In genomic region chr9:134419684-134420076, GRCh38 we compare ENCODE assay signal across 8 cellular contexts.
DNase-seq lines count a peak whose midpoint lies in the region; ATAC-seq, FAIRE-seq and TF ChIP-seq lines count a peak whose summit lies in the region.

No MANE protein-coding gene starts in this region.

- H3K79me2 ChIP-seq in HCT116 (ENCODE audit: insufficient read depth, low read length) = no peaks in the 10 kb centered on the region

- ATAC-seq in HCT116 (peak; percentile 86), lower lobe of right lung (no peak), omental fat pad (ENCODE audit: low FRiP score) (no peak)

- no peak; the same call in 1 of the 2 replicates for TF ChIP-seq RAD21 in HCT116 (IDR thresholded peaks at IDR 0.05; ENCODE audit: low read depth)

- FAIRE-seq in kidney (lab: Jason Lieb, UNC) = no peak

- TF ChIP-seq CTCF in HCT116 (IDR thresholded peaks at IDR 0.05 in 2 of 3, conservative IDR thresholded peaks at IDR 0.05 in 1 of 3; ENCODE audit: borderline replicate concordance in 1 of 3, insufficient read depth in 1 of 3, low read depth in 2 of 3, low read length in 2 of 3) = peak in 2 of 3 experiments; percentile 54 to 58; a peak in 4 of 6 replicates
- TF ChIP-seq CTCF in VCaP (conservative IDR thresholded peaks at IDR 0.05) = peak; percentile 64
- peak; percentile 7 for TF ChIP-seq CTCF in kidney (IDR thresholded peaks at IDR 0.05; ENCODE audit: borderline replicate concordance, extremely low read depth, insufficient read depth)
- no peak for TF ChIP-seq CTCF in lower lobe of right lung (IDR thresholded peaks at IDR 0.05)
- no peak for TF ChIP-seq CTCF in omental fat pad (IDR thresholded peaks at IDR 0.05)

- no TSS peak for BruUV-seq in HCT116 (replicated peaks; lab: Mats Ljungman, UMichigan)

- H3K4me1 ChIP-seq in HCT116 (ENCODE audit: control insufficient read depth in 1 of 2, insufficient read depth in 2 of 2, low read length in 2 of 2) (peaks cover 4 to 5% of the 10 kb centered on the region in 2 experiments), kidney (ENCODE audit: control insufficient read depth in 1 of 2, insufficient read depth in 1 of 2, low read depth in 1 of 2, low read length in 2 of 2) (peaks cover 5 to 23% of the 10 kb centered on the region in 2 donors), lower lobe of right lung (peaks cover 13% of the 10 kb centered on the region)

- H3K27me3 ChIP-seq in HCT116 (ENCODE audit: insufficient read depth, low read length) (no peaks in the 10 kb centered on the region), lower lobe of right lung (ENCODE audit: low read depth) (no peaks in the 10 kb centered on the region)

- H3K4me2 ChIP-seq in HCT116 (ENCODE audit: low read length) = no peak overlapping the region

- H3K27ac ChIP-seq in HCT116 (ENCODE audit: low read depth, low read length) = no peak overlapping the region
- peak overlapping the region; percentile 7; the same call in 1 of the 2 replicates for H3K27ac ChIP-seq in VCaP
- H3K27ac ChIP-seq in kidney (ENCODE audit: low read depth in 2 of 2, low read length in 2 of 2) = no peak overlapping the region
- H3K27ac ChIP-seq in lower lobe of right lung = no peak overlapping the region

- POLR2A ChIA-PET in HCT116 (lab: Charles Lee) = no interaction called here

- RAD21 ChIA-PET in HCT116 (lab: Charles Lee; ENCODE audit: low non-redundant PET in 1 of 2, low total read pairs in 2 of 2, uncharacterized antibody in 2 of 2, unreplicated experiment in 2 of 2) = no interaction called here

- no peak overlapping the region for H3K9ac ChIP-seq in HCT116 (ENCODE audit: low read length)
- H3K9ac ChIP-seq in kidney (ENCODE audit: low read length in 2 of 2) = no peak overlapping the region

- CTCF ChIA-PET in HCT116 (lab: Charles Lee) = no interaction called here

- no peaks in the 10 kb centered on the region for H4K20me1 ChIP-seq in HCT116 (ENCODE audit: insufficient read depth)

- H3K9me2 ChIP-seq in HCT116 (ENCODE audit: insufficient read depth) = no peaks in the 10 kb centered on the region

- peaks cover 0 to 2% of the 10 kb centered on the region in 2 experiments; a peak in 1 of 4 replicates for H3K36me3 ChIP-seq in HCT116 (ENCODE audit: control insufficient read depth in 1 of 2, insufficient read depth in 2 of 2, low read length in 2 of 2)
- peaks cover 3 to 24% of the 10 kb centered on the region in 2 donors for H3K36me3 ChIP-seq in kidney (ENCODE audit: control insufficient read depth in 1 of 2, insufficient read depth in 2 of 2, low read length in 2 of 2)
- peaks cover 77% of the 10 kb centered on the region for H3K36me3 ChIP-seq in lower lobe of right lung

- DNase-seq in COLO668 (lab: John Stamatoyannopoulos, UW; ENCODE audit: unreplicated experiment) = peak; percentile 10
- DNase-seq in HCT116 (ENCODE audit: low read depth, low spot score) = no peak
- no peak for DNase-seq in kidney
- DNase-seq in lower lobe of right lung = no peak
- DNase-seq in amygdala (lab: John Stamatoyannopoulos, UW) = no peak
- DNase-seq in activated naive CD4-positive, alpha-beta T cell treated with Interleukin-2 at 50 U/mL for 16 hours = no peak
- no peak for DNase-seq in omental fat pad (ENCODE audit: low spot score)

- no peak for TF ChIP-seq POLR2A in HCT116 (IDR thresholded peaks at IDR 0.05; ENCODE audit: borderline replicate concordance, extremely low read depth, insufficient read depth, insufficient read length)

- no peak overlapping the region for H3K4me3 ChIP-seq in HCT116 (replicated peaks in 1 of 2; ENCODE audit: low read depth in 1 of 2, low read length in 2 of 2)
- H3K4me3 ChIP-seq in kidney (ENCODE audit: low read length in 2 of 2) = no peak overlapping the region
- no peak overlapping the region for H3K4me3 ChIP-seq in lower lobe of right lung

- H3K9me3 ChIP-seq in HCT116 (ENCODE audit: control insufficient read depth in 1 of 2, insufficient read depth in 1 of 2, low read depth in 1 of 2, low read length in 2 of 2) (no peaks in the 10 kb centered on the region), kidney (ENCODE audit: control insufficient read depth in 1 of 2, low read length in 2 of 2) (no peaks in the 10 kb centered on the region), lower lobe of right lung (no peaks in the 10 kb centered on the region)

- H2AFZ ChIP-seq in HCT116 (ENCODE audit: low read depth, low read length, poor library complexity, severe bottlenecking) = no peak overlapping the region

- intact Hi-C loops in HCT116 (cut with micrococcal nuclease) (no loop called here), kidney (cut with DNase I) (no loop called here), lower lobe of right lung (cut with DNase I) (no loop called here)

TF ChIP-seq in HCT116, 20 proteins besides CTCF, POLR2A, EP300 and RAD21:
- no peak for TF ChIP-seq EZH2 (IDR thresholded peaks at IDR 0.05)
- TF ChIP-seq CBX3 (IDR thresholded peaks at IDR 0.05; ENCODE audit: low read depth) = no peak
- TF ChIP-seq JUND (IDR thresholded peaks at IDR 0.05) = no peak
- TF ChIP-seq ZNF274 (IDR thresholded peaks at IDR 0.05; ENCODE audit: low read depth, low read length) = no peak
- no peak for TF ChIP-seq ELF1 (IDR thresholded peaks at IDR 0.05; ENCODE audit: borderline replicate concordance, low read depth)
- no peak for TF ChIP-seq EGR1 (IDR thresholded peaks at IDR 0.05; ENCODE audit: low read depth)
- TF ChIP-seq ZFX (IDR thresholded peaks at IDR 0.05) = no peak
- TF ChIP-seq ATF3 (IDR thresholded peaks at IDR 0.05) = no peak
- no peak for TF ChIP-seq SIN3A (IDR thresholded peaks at IDR 0.05; ENCODE audit: low read depth)
- no peak for TF ChIP-seq SP1 (IDR thresholded peaks at IDR 0.05; ENCODE audit: low read depth)
- TF ChIP-seq CEBPB (IDR thresholded peaks at IDR 0.05; ENCODE audit: low read depth) = no peak
- no peak for TF ChIP-seq TCF7L2 (IDR thresholded peaks at IDR 0.05; ENCODE audit: borderline replicate concordance, extremely low read depth, insufficient read depth, insufficient read length)
- TF ChIP-seq MAX (IDR thresholded peaks at IDR 0.05) = no peak; the same call in 1 of the 2 replicates
- no peak for TF ChIP-seq ZBTB33 (IDR thresholded peaks at IDR 0.05; ENCODE audit: extremely low read depth, insufficient replicate concordance, low read length)
- no peak for TF ChIP-seq POLR2AphosphoS5 (IDR thresholded peaks at IDR 0.05; ENCODE audit: low read depth, low read length)
- no peak for TF ChIP-seq YY1 (IDR thresholded peaks at IDR 0.05; ENCODE audit: extremely low read depth, insufficient replicate concordance, low read depth, low read length)
- no peak for TF ChIP-seq FOSL1 (IDR thresholded peaks at IDR 0.05; ENCODE audit: low read depth)
- no peak for TF ChIP-seq REST (IDR thresholded peaks at IDR 0.05; ENCODE audit: low read depth)
- TF ChIP-seq SRF (IDR thresholded peaks at IDR 0.05; ENCODE audit: low read depth) = no peak

Comparison
In these comparisons a context has a peak if more than half of its experiments do, and no peak if none do; other contexts are left out.
1. CTCF ChIP-seq: peak in HCT116 (2 of 3), VCaP (single experiment) and kidney (single experiment); none in lower lobe of right lung (single experiment) and omental fat pad (0 of 3).